In the genomic region with DNA sequence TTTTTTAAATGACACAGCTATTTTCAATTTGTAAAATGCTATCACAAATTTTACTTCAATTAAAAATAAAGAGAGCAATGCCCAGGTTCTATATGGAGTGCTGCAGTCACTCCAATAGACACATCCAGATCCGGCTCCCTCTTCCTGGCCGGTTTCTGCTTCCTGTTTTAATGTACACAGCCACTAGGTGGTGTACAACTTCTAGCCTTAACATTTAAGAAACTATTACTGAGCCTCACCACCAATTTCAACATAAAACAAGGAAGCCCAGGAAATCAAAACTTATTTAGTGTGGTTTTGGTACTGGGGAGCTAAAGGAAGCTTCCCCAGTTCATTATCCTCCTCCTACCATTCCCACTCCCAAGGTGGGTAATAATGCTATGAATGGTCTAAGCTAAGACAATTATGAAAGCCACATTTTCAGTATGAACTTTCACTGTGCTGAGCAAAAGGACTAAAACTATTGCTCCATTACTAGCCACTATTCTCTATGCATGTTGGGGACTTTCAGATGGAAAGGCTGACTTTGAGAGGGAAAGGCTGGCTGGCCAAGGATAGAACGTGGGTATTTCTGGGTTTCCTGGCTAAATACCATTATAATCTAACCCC, we compare ENCODE assay signal across 8 cellular contexts. TPM values are rescaled to one million over a fixed set of nuclear protein-coding genes. Genes with fewer than 3 reads are reported as not detected.
DNase-seq lines count a peak whose midpoint lies in the region; ATAC-seq and TF ChIP-seq lines count a peak whose summit lies in the region.

No MANE protein-coding gene starts in this region.

- intact Hi-C loops in activated B cell treated with CpG ODN at 0.5 μM for 24 hours (cut with micrococcal nuclease): loop anchor here (1.0 to 5.0 kb wide), 7 partner anchors 50 to 225 kb away; a partner anchor contains a TSS

- H4K91ac ChIP-seq in mesenchymal stem cell (ENCODE audit: low read length): no peak overlapping the region

- H3K4me2 ChIP-seq in mesenchymal stem cell (ENCODE audit: low read length, poor library complexity, severe bottlenecking): no peak overlapping the region

- H4K8ac ChIP-seq in mesenchymal stem cell (ENCODE audit: low read length): no peak overlapping the region

- H3K79me1 ChIP-seq in mesenchymal stem cell (replicated peaks; ENCODE audit: low read length, poor library complexity, severe bottlenecking): peaks cover 24% of the 10 kb centered on the region

- no peak overlapping the region for H3K4me3 ChIP-seq in CD4-positive, CD25-positive, alpha-beta regulatory T cell (ENCODE audit: low read depth, low read length)
- H3K4me3 ChIP-seq in mesenchymal stem cell (ENCODE audit: insufficient read depth in 1 of 2, low read depth in 1 of 2, low read length in 2 of 2) (no peak overlapping the region), suprapubic skin (no peak overlapping the region)

- H3K4me1 Mint-ChIP-seq in CD4-positive, CD25-positive, alpha-beta regulatory T cell: peaks cover 7 to 19% (median 14%) of the 10 kb centered on the region in 4 donors
- H3K4me1 Mint-ChIP-seq in activated B cell treated with CpG ODN at 0.5 μM for 24 hours: peaks cover 4% of the 10 kb centered on the region
- H3K4me1 Mint-ChIP-seq in effector memory CD8-positive, alpha-beta T cell (ENCODE audit: low read depth in 2 of 2): peaks cover 4 to 12% of the 10 kb centered on the region in 2 donors

- H2BK15ac ChIP-seq in mesenchymal stem cell (ENCODE audit: low read depth, poor library complexity, severe bottlenecking): no peak overlapping the region

- H3K9me3 Mint-ChIP-seq in CD4-positive, CD25-positive, alpha-beta regulatory T cell: no peaks in the 10 kb centered on the region
- H3K9me3 Mint-ChIP-seq in activated B cell treated with CpG ODN at 0.5 μM for 24 hours: peaks cover 2% of the 10 kb centered on the region
- no peaks in the 10 kb centered on the region for H3K9me3 Mint-ChIP-seq in effector memory CD8-positive, alpha-beta T cell

- no peak overlapping the region for H3K14ac ChIP-seq in mesenchymal stem cell (ENCODE audit: low read length in 2 of 2)

- no peak overlapping the region for H3K4ac ChIP-seq in mesenchymal stem cell (ENCODE audit: low read depth in 1 of 2, low read length in 2 of 2)

- H2AFZ ChIP-seq in mesenchymal stem cell (ENCODE audit: low read depth, low read length): no peak overlapping the region

- TF ChIP-seq CTCF in activated B cell treated with CpG ODN at 0.5 μM for 24 hours (IDR thresholded peaks at IDR 0.05) (peak; percentile 99), suprapubic skin (IDR thresholded peaks at IDR 0.05) (peak; percentile 67 to 82)

- no peaks in the 10 kb centered on the region for H3K9me3 ChIP-seq in CD4-positive, CD25-positive, alpha-beta regulatory T cell (ENCODE audit: control insufficient read depth in 2 of 2, low read length in 2 of 2)
- H3K9me3 ChIP-seq in mesenchymal stem cell (ENCODE audit: control insufficient read depth, low read length) (no peaks in the 10 kb centered on the region), suprapubic skin (no peaks in the 10 kb centered on the region)

- no peak overlapping the region for H2AK5ac ChIP-seq in mesenchymal stem cell (ENCODE audit: low read length, severe bottlenecking)

- H3K27me3 Mint-ChIP-seq in CD4-positive, CD25-positive, alpha-beta regulatory T cell: no peaks in the 10 kb centered on the region
- peaks cover 2% of the 10 kb centered on the region for H3K27me3 Mint-ChIP-seq in activated B cell treated with CpG ODN at 0.5 μM for 24 hours
- H3K27me3 Mint-ChIP-seq in effector memory CD8-positive, alpha-beta T cell: no peaks in the 10 kb centered on the region

- H3K27ac Mint-ChIP-seq in CD4-positive, CD25-positive, alpha-beta regulatory T cell: peak overlapping the region in 1 of 3 donors; percentile 38
- no peak overlapping the region for H3K27ac Mint-ChIP-seq in activated B cell treated with CpG ODN at 0.5 μM for 24 hours
- peak overlapping the region in 1 of 2 donors; percentile 11 for H3K27ac Mint-ChIP-seq in effector memory CD8-positive, alpha-beta T cell

- H3K36me3 ChIP-seq in CD4-positive, CD25-positive, alpha-beta regulatory T cell (ENCODE audit: control insufficient read depth, insufficient read depth, low read length): peaks cover 27% of the 10 kb centered on the region
- H3K36me3 ChIP-seq in mesenchymal stem cell (ENCODE audit: control insufficient read depth in 1 of 2, insufficient read depth in 2 of 2, low read depth in 1 of 2, low read length in 2 of 2) (peaks cover 50 to 93% of the 10 kb centered on the region in 2 experiments), suprapubic skin (peaks cover 64% of the 10 kb centered on the region)

- no peaks in the 10 kb centered on the region for H3K27me3 ChIP-seq in CD4-positive, CD25-positive, alpha-beta regulatory T cell (ENCODE audit: control insufficient read depth, insufficient read depth, low read length)
- no peaks in the 10 kb centered on the region for H3K27me3 ChIP-seq in mesenchymal stem cell (ENCODE audit: control insufficient read depth in 1 of 2, insufficient read depth in 1 of 2, low read length in 2 of 2)
- no peaks in the 10 kb centered on the region for H3K27me3 ChIP-seq in suprapubic skin

- H3K27ac ChIP-seq in CD4-positive, CD25-positive, alpha-beta regulatory T cell (ENCODE audit: insufficient read depth, low read length, poor library complexity, severe bottlenecking): peak overlapping the region; percentile 38
- H3K27ac ChIP-seq in mesenchymal stem cell (ENCODE audit: low read length, poor library complexity, severe bottlenecking) (peak overlapping the region; percentile 23), suprapubic skin (peak overlapping the region; percentile 53)

- H3K18ac ChIP-seq in mesenchymal stem cell (ENCODE audit: low read depth in 1 of 2, low read length in 2 of 2): no peak overlapping the region

- TF ChIP-seq POLR2A in suprapubic skin (IDR thresholded peaks at IDR 0.05): no peak

- peak overlapping the region; percentile 52 for H3K9ac ChIP-seq in mesenchymal stem cell (ENCODE audit: low read length)

- no peak overlapping the region for H2BK5ac ChIP-seq in mesenchymal stem cell (ENCODE audit: low read depth, low read length, poor library complexity, severe bottlenecking)

- CTCF ChIA-PET in activated B cell treated with CpG ODN at 0.5 μM for 24 hours (lab: Charles Lee): interaction anchor here (0.7 to 3.3 kb wide), 30 partner anchors 11 to 260 kb away, joined by 3 to 57 read pairs (median 4); a partner anchor contains a TSS

- POLR2A ChIA-PET in activated B cell treated with CpG ODN at 0.5 μM for 24 hours (lab: Charles Lee): interaction anchor here (0.6 to 2.2 kb wide), 6 partner anchors 75 to 310 kb away, joined by 4 to 12 read pairs (median 8); a partner anchor contains a TSS

- DNase-seq in CD4-positive, CD25-positive, alpha-beta regulatory T cell: peak; percentile 22 to 82 (median 64)
- DNase-seq in HCEC 1CT: peak; percentile 77
- DNase-seq in NCI-H226: peak; percentile 41
- DNase-seq in activated B cell treated with CpG ODN at 0.5 μM for 24 hours: no peak
- DNase-seq in effector memory CD8-positive, alpha-beta T cell: peak; percentile 33 to 44 (median 44)
- DNase-seq in mesenchymal stem cell: peak; percentile 81
- no peak for DNase-seq in suprapubic skin (ENCODE audit: low spot score in 2 of 2)
- DNase-seq in NK-92 treated with Interleukin-12 subunit alpha and Interleukin-12 subunit beta, amount 100 ng/mL, for 24 hours (lab: John Stamatoyannopoulos, UW): no peak

- no peak overlapping the region for H2BK120ac ChIP-seq in mesenchymal stem cell (ENCODE audit: low read depth, low read length)

- H3K4me1 ChIP-seq in CD4-positive, CD25-positive, alpha-beta regulatory T cell (ENCODE audit: control insufficient read depth, insufficient read depth, low read length, poor library complexity, severe bottlenecking): peaks cover 8% of the 10 kb centered on the region
- H3K4me1 ChIP-seq in mesenchymal stem cell (ENCODE audit: control insufficient read depth, insufficient read depth, low read depth, low read length) (no peaks in the 10 kb centered on the region), suprapubic skin (peaks cover 27% of the 10 kb centered on the region)

- H2BK12ac ChIP-seq in mesenchymal stem cell (ENCODE audit: low read length in 2 of 2): no peak overlapping the region

- H3K36me3 Mint-ChIP-seq in CD4-positive, CD25-positive, alpha-beta regulatory T cell: peaks cover 43% of the 10 kb centered on the region
- peaks cover 3% of the 10 kb centered on the region for H3K36me3 Mint-ChIP-seq in activated B cell treated with CpG ODN at 0.5 μM for 24 hours (ENCODE audit: low read depth)
- peaks cover 27% of the 10 kb centered on the region for H3K36me3 Mint-ChIP-seq in effector memory CD8-positive, alpha-beta T cell (ENCODE audit: insufficient read depth)

- peak; percentile 74 to 80 for ATAC-seq in CD4-positive, CD25-positive, alpha-beta regulatory T cell (ENCODE audit: low read depth in 2 of 2)
- peak; percentile 60 for ATAC-seq in activated B cell treated with CpG ODN at 0.5 μM for 24 hours (ENCODE audit: low read depth)
- peak; percentile 77 for ATAC-seq in effector memory CD8-positive, alpha-beta T cell (replicated peaks)

- WGBS in mesenchymal stem cell: 20% methylated on average over 3 of the region's 3 CpGs
- 11% methylated on average over 3 of the region's 3 CpGs for WGBS in suprapubic skin

- no peak for TF ChIP-seq EP300 in suprapubic skin (IDR thresholded peaks at IDR 0.05)

- H3K4me3 Mint-ChIP-seq in CD4-positive, CD25-positive, alpha-beta regulatory T cell: no peak overlapping the region
- H3K4me3 Mint-ChIP-seq in activated B cell treated with CpG ODN at 0.5 μM for 24 hours: no peak overlapping the region
- no peak overlapping the region for H3K4me3 Mint-ChIP-seq in effector memory CD8-positive, alpha-beta T cell

- H3K23ac ChIP-seq in mesenchymal stem cell (ENCODE audit: low read length in 2 of 2): no peak overlapping the region

RNA-seq across cellular contexts. Expression of a gene that starts 25.5 kb away (rescaled TPM):
- total RNA-seq in CD4-positive, CD25-positive, alpha-beta regulatory T cell: 0.47 TPM
- polyA plus RNA-seq in CD4-positive, CD25-positive, alpha-beta regulatory T cell: under 1 TPM; 0.13 to 0.98 (median 0.48) TPM
- total RNA-seq in activated B cell treated with CpG ODN at 0.5 μM for 24 hours (not detected in 2 replicates), suprapubic skin (10 to 100 TPM; 13.5 to 40.3 (median 22.0) TPM)
- 5.1 TPM for polyA plus RNA-seq in mesenchymal stem cell (2013, experiment 1 of 2)
- 5.3 TPM for polyA plus RNA-seq in mesenchymal stem cell (2013, experiment 2 of 2)

RNA-seq across cellular contexts. Expression of a gene that starts 34.5 kb away (rescaled TPM):
- total RNA-seq in CD4-positive, CD25-positive, alpha-beta regulatory T cell: 56.0 TPM
- 100 to 1,000 TPM in 1 of 4 donors, 10 to 100 TPM in 3; 81.8 to 103 (median 87.4) TPM for polyA plus RNA-seq in CD4-positive, CD25-positive, alpha-beta regulatory T cell
- total RNA-seq in activated B cell treated with CpG ODN at 0.5 μM for 24 hours (80.8 and 86.2 TPM in 2 replicates), suprapubic skin (10 to 100 TPM; 19.1 to 28.7 (median 22.2) TPM)
- polyA plus RNA-seq in mesenchymal stem cell (2013, experiment 1 of 2): 76.7 TPM
- 78.0 TPM for polyA plus RNA-seq in mesenchymal stem cell (2013, experiment 2 of 2)

RNA-seq across cellular contexts. Expression of a gene that starts 44.5 kb away (rescaled TPM):
- total RNA-seq in CD4-positive, CD25-positive, alpha-beta regulatory T cell: 3.3 TPM
- polyA plus RNA-seq in CD4-positive, CD25-positive, alpha-beta regulatory T cell: 1 to 10 TPM in 3 of 4 donors, under 1 TPM in 1; 0.91 to 2.7 (median 1.4) TPM
- 0.07 and 0.12 TPM in 2 replicates for total RNA-seq in activated B cell treated with CpG ODN at 0.5 μM for 24 hours
- polyA plus RNA-seq in mesenchymal stem cell (2013, experiment 1 of 2): 44.6 TPM
- 44.3 TPM for polyA plus RNA-seq in mesenchymal stem cell (2013, experiment 2 of 2)
- 1 to 10 TPM in 1 of 4 donors, under 1 TPM in 3; 0.48 to 1.3 (median 0.65) TPM for total RNA-seq in suprapubic skin

RNA-seq across cellular contexts. Expression of a gene that starts 48.4 kb away (rescaled TPM):
- 6.7 TPM for total RNA-seq in CD4-positive, CD25-positive, alpha-beta regulatory T cell
- 1 to 10 TPM in 2 of 4 donors, under 1 TPM in 2; 0.57 to 1.3 (median 1.1) TPM for polyA plus RNA-seq in CD4-positive, CD25-positive, alpha-beta regulatory T cell
- total RNA-seq in activated B cell treated with CpG ODN at 0.5 μM for 24 hours (4.3 and 4.8 TPM in 2 replicates), suprapubic skin (10 to 100 TPM; 11.0 to 19.2 (median 15.0) TPM)
- 6.9 TPM for polyA plus RNA-seq in mesenchymal stem cell (2013, experiment 1 of 2)
- 7.2 TPM for polyA plus RNA-seq in mesenchymal stem cell (2013, experiment 2 of 2)

Comparison
In these comparisons a context has a peak if more than half of its experiments do, and no peak if none do; other contexts are left out.
1. DNase-seq: peak in CD4-positive, CD25-positive, alpha-beta regulatory T cell (3 of 3), HCEC 1CT (single experiment), NCI-H226 (single experiment), effector memory CD8-positive, alpha-beta T cell (3 of 3) and mesenchymal stem cell (single experiment); none in activated B cell treated with CpG ODN at 0.5 μM for 24 hours (single experiment), suprapubic skin (0 of 2) and NK-92 treated with Interleukin-12 subunit alpha and Interleukin-12 subunit beta, amount 100 ng/mL, for 24 hours (single experiment).
2. Peak in every context shown above with its lines, with median percentiles within 50 percentile points of each other: ATAC-seq and H3K27ac ChIP-seq.